In genomic region chr2:64950226-64951160, GRCh38 we compare ENCODE assay signal across 19 cellular contexts. TPM values are rescaled to one million over a fixed set of nuclear protein-coding genes. Genes with fewer than 3 reads are reported as not detected.
A peak's percentile ranks its signal among the peaks of the same experiment; 100 is the strongest.
DNase-seq lines count a peak whose midpoint lies in the region; ATAC-seq and TF ChIP-seq lines count a peak whose summit lies in the region.
"Had no signal": no experiment of that assay in that cellular context is flagged by ENCODE, and none has a peak within 500 bp of the region (broad histone marks: within the 10 kb centered on the region; RNA-seq: fewer than 3 reads in every experiment).

No MANE protein-coding gene starts in this region.

- H3K27ac ChIP-seq in foreskin keratinocyte (peak overlapping the region; percentile 60), neuronal stem cell (replicated peaks; ENCODE audit: low read length) (no peak overlapping the region)
- H3K27ac ChIP-seq: tibial nerve had no signal

- no peaks in the 10 kb centered on the region for H3K9me3 ChIP-seq in neuronal stem cell (replicated peaks in 1 of 2; ENCODE audit: control insufficient read depth in 2 of 2, insufficient read depth in 1 of 2, low read depth in 1 of 2, low read length in 2 of 2)

- no peaks in the 10 kb centered on the region for H3K36me3 Mint-ChIP-seq in activated naive CD8-positive, alpha-beta T cell treated with anti-CD3 and anti-CD28 coated beads, Interleukin-2, amount 50 U/mL, for 24 hours (ENCODE audit: low read depth)
- no peaks in the 10 kb centered on the region for H3K36me3 Mint-ChIP-seq in activated naive CD8-positive, alpha-beta T cell treated with anti-CD3 and anti-CD28 coated beads for 36 hours
- H3K36me3 Mint-ChIP-seq in stimulated activated naive B cell treated with anti-CD40 and anti-IgM and Interleukin-4, amounts not matched to agents 10 μg/mL and 1 μg/mL and 100 μg/mL, for 72 hours, result peaks cover 8 to 13% of the 10 kb centered on the region in 2 donors

- no peak for TF ChIP-seq CTCF in foreskin keratinocyte (conservative IDR thresholded peaks at IDR 0.05)

- DNase-seq in activated naive CD8-positive, alpha-beta T cell treated with anti-CD3 and anti-CD28 coated beads, Interleukin-2, amount 50 U/mL, for 24 hours, result no peak
- no peak for DNase-seq in activated naive CD8-positive, alpha-beta T cell treated with anti-CD3 and anti-CD28 coated beads for 36 hours
- peak; percentile 45 for DNase-seq in RPMI7951 (ENCODE audit: low read depth)
- peak; percentile 85 to 89 for DNase-seq in foreskin keratinocyte
- no peak for DNase-seq in stimulated activated naive B cell treated with anti-CD40 and anti-IgM and Interleukin-4, amounts not matched to agents 10 μg/mL and 1 μg/mL and 100 μg/mL, for 72 hours
- DNase-seq in neuronal stem cell (ENCODE audit: low spot score), result no peak
- no peak for DNase-seq in activated gamma-delta T cell (lab: John Stamatoyannopoulos, UW)
- DNase-seq: 8988T; activated CD4-positive, alpha-beta T cell treated with anti-CD3 and anti-CD28 coated beads, Interleukin-2, amount 50 U/mL, for 1 hour; activated naive CD4-positive, alpha-beta T cell; aorta; effector memory CD8-positive, alpha-beta T cell; foreskin melanocyte; KG1; left colon; NCI-H1417 treated with DMSO at 0.1 percent for 48 hours; NK-92 treated with Interleukin-12 subunit alpha and Interleukin-12 subunit beta, amount 100 ng/mL, for 24 hours had no signal

- H2BK15ac ChIP-seq in neuronal stem cell (ENCODE audit: low read length), result no peak overlapping the region

- H3K18ac ChIP-seq in neuronal stem cell (ENCODE audit: low read length), result no peak overlapping the region

- no peak overlapping the region for H2BK5ac ChIP-seq in neuronal stem cell (ENCODE audit: low read length)

- no peak overlapping the region for H2AK5ac ChIP-seq in neuronal stem cell (ENCODE audit: low read depth, low read length)

- no peak overlapping the region for H3K23ac ChIP-seq in neuronal stem cell (ENCODE audit: low read depth, low read length, poor library complexity)

- peaks cover 19% of the 10 kb centered on the region for H3K4me1 ChIP-seq in foreskin keratinocyte
- no peaks in the 10 kb centered on the region for H3K4me1 ChIP-seq in neuronal stem cell (ENCODE audit: control insufficient read depth in 2 of 2, insufficient read depth in 1 of 2, low read depth in 1 of 2, low read length in 2 of 2)

- no peak overlapping the region for H3K14ac ChIP-seq in neuronal stem cell (ENCODE audit: low read length)

- H3K9ac ChIP-seq in neuronal stem cell (ENCODE audit: low read depth, low read length, poor library complexity), result no peak overlapping the region

- WGBS in neuronal stem cell (ENCODE audit: extremely low coverage in 2 of 2, insufficient read length in 2 of 2, insufficient replicate concordance in 1 of 2), 2 donors, result no CpG with 5 or more reads among the region's 14 CpGs

- H4K8ac ChIP-seq in neuronal stem cell (ENCODE audit: low read depth, low read length), result no peak overlapping the region

- H3K4me3 Mint-ChIP-seq in activated naive CD8-positive, alpha-beta T cell treated with anti-CD3 and anti-CD28 coated beads, Interleukin-2, amount 50 U/mL, for 24 hours, result no peak overlapping the region
- H3K4me3 Mint-ChIP-seq in activated naive CD8-positive, alpha-beta T cell treated with anti-CD3 and anti-CD28 coated beads for 36 hours, result no peak overlapping the region
- no peak overlapping the region for H3K4me3 Mint-ChIP-seq in stimulated activated naive B cell treated with anti-CD40 and anti-IgM and Interleukin-4, amounts not matched to agents 10 μg/mL and 1 μg/mL and 100 μg/mL, for 72 hours
- H3K4me3 Mint-ChIP-seq: effector memory CD8-positive, alpha-beta T cell had no signal

- H3K27me3 ChIP-seq in foreskin keratinocyte, result no peaks in the 10 kb centered on the region
- H3K27me3 ChIP-seq in neuronal stem cell (ENCODE audit: control insufficient read depth in 3 of 3, insufficient read depth in 3 of 3, low read depth in 1 of 3, low read length in 3 of 3), result no peaks in the 10 kb centered on the region
- H3K27me3 ChIP-seq: tibial nerve had no signal

- no peak overlapping the region for H2BK12ac ChIP-seq in neuronal stem cell (ENCODE audit: low read length)

- no peak overlapping the region for H3K4ac ChIP-seq in neuronal stem cell (ENCODE audit: low read length)

- no peak overlapping the region for H3K4me2 ChIP-seq in neuronal stem cell (ENCODE audit: insufficient read depth, low read length, poor library complexity, severe bottlenecking)

- H3K4me3 ChIP-seq in neuronal stem cell (ENCODE audit: low read length in 2 of 2), result no peak overlapping the region
- H3K4me3 ChIP-seq: tibial nerve had no signal

- H2AFZ ChIP-seq in neuronal stem cell (ENCODE audit: low read length), result no peak overlapping the region

- ATAC-seq in activated naive CD8-positive, alpha-beta T cell treated with anti-CD3 and anti-CD28 coated beads, Interleukin-2, amount 50 U/mL, for 24 hours, result no peak
- ATAC-seq in foreskin keratinocyte, result peak; percentile 59
- peak; percentile 22 to 28 for ATAC-seq in stimulated activated naive B cell treated with anti-CD40 and anti-IgM and Interleukin-4, amounts not matched to agents 10 μg/mL and 1 μg/mL and 100 μg/mL, for 72 hours (replicated peaks)
- no peak for ATAC-seq in HG03432 (IDR thresholded peaks at IDR 0.05; ENCODE audit: unreplicated experiment)
- ATAC-seq: effector memory CD8-positive, alpha-beta T cell; left colon had no signal

- H2BK120ac ChIP-seq in neuronal stem cell (ENCODE audit: low read depth, low read length), result no peak overlapping the region

- H3K27ac Mint-ChIP-seq in activated naive CD8-positive, alpha-beta T cell treated with anti-CD3 and anti-CD28 coated beads, Interleukin-2, amount 50 U/mL, for 24 hours, result peak overlapping the region; percentile 17
- no peak overlapping the region for H3K27ac Mint-ChIP-seq in activated naive CD8-positive, alpha-beta T cell treated with anti-CD3 and anti-CD28 coated beads for 36 hours
- H3K27ac Mint-ChIP-seq in stimulated activated naive B cell treated with anti-CD40 and anti-IgM and Interleukin-4, amounts not matched to agents 10 μg/mL and 1 μg/mL and 100 μg/mL, for 72 hours, result no peak overlapping the region
- H3K27ac Mint-ChIP-seq: effector memory CD8-positive, alpha-beta T cell had no signal

- peaks cover 23% of the 10 kb centered on the region for H3K4me1 Mint-ChIP-seq in activated naive CD8-positive, alpha-beta T cell treated with anti-CD3 and anti-CD28 coated beads, Interleukin-2, amount 50 U/mL, for 24 hours
- H3K4me1 Mint-ChIP-seq in activated naive CD8-positive, alpha-beta T cell treated with anti-CD3 and anti-CD28 coated beads for 36 hours, result peaks cover 17% of the 10 kb centered on the region
- peaks cover 33 to 52% of the 10 kb centered on the region in 2 donors for H3K4me1 Mint-ChIP-seq in stimulated activated naive B cell treated with anti-CD40 and anti-IgM and Interleukin-4, amounts not matched to agents 10 μg/mL and 1 μg/mL and 100 μg/mL, for 72 hours

- no peak overlapping the region for H4K91ac ChIP-seq in neuronal stem cell (ENCODE audit: low read depth, low read length, poor library complexity)

- no peaks in the 10 kb centered on the region for H3K9me3 Mint-ChIP-seq in activated naive CD8-positive, alpha-beta T cell treated with anti-CD3 and anti-CD28 coated beads, Interleukin-2, amount 50 U/mL, for 24 hours
- peaks cover 1% of the 10 kb centered on the region for H3K9me3 Mint-ChIP-seq in activated naive CD8-positive, alpha-beta T cell treated with anti-CD3 and anti-CD28 coated beads for 36 hours
- H3K9me3 Mint-ChIP-seq in stimulated activated naive B cell treated with anti-CD40 and anti-IgM and Interleukin-4, amounts not matched to agents 10 μg/mL and 1 μg/mL and 100 μg/mL, for 72 hours, result peaks cover 0 to 1% of the 10 kb centered on the region in 2 donors

- no peaks in the 10 kb centered on the region for H3K27me3 Mint-ChIP-seq in activated naive CD8-positive, alpha-beta T cell treated with anti-CD3 and anti-CD28 coated beads, Interleukin-2, amount 50 U/mL, for 24 hours
- no peaks in the 10 kb centered on the region for H3K27me3 Mint-ChIP-seq in activated naive CD8-positive, alpha-beta T cell treated with anti-CD3 and anti-CD28 coated beads for 36 hours
- H3K27me3 Mint-ChIP-seq in stimulated activated naive B cell treated with anti-CD40 and anti-IgM and Interleukin-4, amounts not matched to agents 10 μg/mL and 1 μg/mL and 100 μg/mL, for 72 hours, result no peaks in the 10 kb centered on the region
- H3K27me3 Mint-ChIP-seq: effector memory CD8-positive, alpha-beta T cell had no signal

- H3K79me1 ChIP-seq in neuronal stem cell (ENCODE audit: low read depth, low read length), result no peaks in the 10 kb centered on the region

- H3K36me3 ChIP-seq in neuronal stem cell (replicated peaks in 1 of 2; ENCODE audit: control insufficient read depth in 2 of 2, insufficient read depth in 2 of 2, low read length in 2 of 2), result no peaks in the 10 kb centered on the region
- H3K36me3 ChIP-seq: tibial nerve had no signal

RNA-seq across cellular contexts. Expression of gene SLC1A4, which starts 38.7 kb away (rescaled TPM):
- total RNA-seq in activated naive CD8-positive, alpha-beta T cell treated with anti-CD3 and anti-CD28 coated beads for 36 hours, result 10 to 100 TPM; 17.6 to 18.9 TPM
- total RNA-seq in RPMI7951 (2014; rRNA removed; shearing (Covaris generic)), result 17.0 and 17.1 TPM in 2 replicates
- total RNA-seq in foreskin keratinocyte, result 1.0 and 20.2 TPM in 2 replicates
- polyA plus RNA-seq in foreskin keratinocyte, result 0.52 and 12.3 TPM in 2 replicates
- 3.7 TPM for polyA plus RNA-seq in neuronal stem cell (2013, experiment 1 of 2)
- polyA plus RNA-seq in neuronal stem cell (2013, experiment 2 of 2), result 3.9 TPM

Comparison
In these comparisons a context has a peak if more than half of its experiments do, and no peak if none do; other contexts are left out.
1. ATAC-seq: peak in foreskin keratinocyte (single experiment) and stimulated activated naive B cell treated with anti-CD40 and anti-IgM and Interleukin-4, amounts not matched to agents 10 μg/mL and 1 μg/mL and 100 μg/mL, for 72 hours (2 of 2); none in activated naive CD8-positive, alpha-beta T cell treated with anti-CD3 and anti-CD28 coated beads, Interleukin-2, amount 50 U/mL, for 24 hours (single experiment) and HG03432 (single experiment).
2. DNase-seq: peak in RPMI7951 (single experiment) and foreskin keratinocyte (2 of 2); none in activated naive CD8-positive, alpha-beta T cell treated with anti-CD3 and anti-CD28 coated beads, Interleukin-2, amount 50 U/mL, for 24 hours (single experiment), activated naive CD8-positive, alpha-beta T cell treated with anti-CD3 and anti-CD28 coated beads for 36 hours (single experiment), stimulated activated naive B cell treated with anti-CD40 and anti-IgM and Interleukin-4, amounts not matched to agents 10 μg/mL and 1 μg/mL and 100 μg/mL, for 72 hours (single experiment), neuronal stem cell (single experiment) and activated gamma-delta T cell (single experiment).